In the genomic region with DNA sequence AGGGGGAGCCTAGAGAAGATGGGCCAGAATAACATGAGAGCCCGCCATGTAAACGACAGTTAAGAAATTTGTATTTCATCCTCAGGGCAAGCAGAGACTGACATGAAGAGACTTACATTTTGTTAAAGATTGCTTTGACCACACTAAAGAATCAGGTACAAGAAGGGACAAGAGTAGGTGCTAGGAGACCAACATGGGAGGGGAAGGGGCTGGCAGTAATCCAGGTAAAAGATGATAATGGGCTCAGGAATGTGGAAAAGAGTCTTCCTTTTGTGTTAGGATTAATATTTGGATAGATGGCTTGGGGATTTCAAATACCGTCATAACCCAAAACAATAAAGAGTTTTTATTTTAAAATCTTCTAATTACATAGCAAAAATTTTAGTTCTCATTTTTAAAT, we compare ENCODE assay signal across 20 cellular contexts.
"Had no signal": no experiment of that assay in that cellular context is flagged by ENCODE, and none has a peak within 500 bp of the region (broad histone marks: within the 10 kb centered on the region; RNA-seq: fewer than 3 reads in every experiment).

No MANE protein-coding gene starts in this region.

- ATAC-seq: mucosa of descending colon, T-helper 17 cell, upper lobe of right lung had no signal

- H3K4me3 ChIP-seq: cardiac muscle cell, hepatocyte, mucosa of descending colon, testis, upper lobe of right lung had no signal

- H3K27me3 Mint-ChIP-seq: activated CD4-positive, alpha-beta memory T cell treated with anti-CD3 and anti-CD28 coated beads for 36 hours; activated naive CD4-positive, alpha-beta T cell treated with anti-CD3 and anti-CD28 coated beads, Interleukin-2, amount 10 ng/mL, durations not matched to agents 7 days and 5 days; T-helper 17 cell had no signal

- DNase-seq: activated CD4-positive, alpha-beta memory T cell treated with anti-CD3 and anti-CD28 coated beads for 36 hours; activated CD4-positive, alpha-beta T cell treated with anti-CD3 and anti-CD28 coated beads for 4 hours; activated CD4-positive, CD25-positive, alpha-beta regulatory T cell; activated effector memory CD4-positive, alpha-beta T cell treated with anti-CD3 and anti-CD28 coated beads, Interleukin-2, amount 50 U/mL, for 16 hours; activated naive CD4-positive, alpha-beta T cell treated with anti-CD3 and anti-CD28 coated beads, Interleukin-2, amount 10 ng/mL, durations not matched to agents 7 days and 5 days; amygdala; cortex of kidney; erythroblast; foreskin fibroblast; mucosa of descending colon; retina; stimulated activated CD4-positive, alpha-beta T cell treated with anti-CD3 and anti-CD28 coated beads, Interleukin-4, amount 100 ng/mL, for 1 hour; stimulated activated naive CD4-positive, alpha-beta T cell; SW 1271; T-helper 17 cell; testis; upper lobe of right lung had no signal

- H3K9me3 Mint-ChIP-seq: activated naive CD4-positive, alpha-beta T cell treated with anti-CD3 and anti-CD28 coated beads, Interleukin-2, amount 10 ng/mL, durations not matched to agents 7 days and 5 days had no signal

- H3K27me3 ChIP-seq: cardiac muscle cell, hepatocyte, testis, upper lobe of right lung had no signal

- H3K27ac ChIP-seq: cardiac muscle cell, hepatocyte, testis, upper lobe of right lung had no signal

- H3K4me2 ChIP-seq: hepatocyte had no signal

- H3K4me1 ChIP-seq: testis, upper lobe of right lung had no signal

- H3K79me2 ChIP-seq: hepatocyte had no signal

- H3K27ac Mint-ChIP-seq: activated CD4-positive, alpha-beta memory T cell treated with anti-CD3 and anti-CD28 coated beads for 36 hours; activated naive CD4-positive, alpha-beta T cell treated with anti-CD3 and anti-CD28 coated beads, Interleukin-2, amount 10 ng/mL, durations not matched to agents 7 days and 5 days; memory B cell; T-helper 17 cell had no signal

- H3K36me3 Mint-ChIP-seq: activated CD4-positive, alpha-beta memory T cell treated with anti-CD3 and anti-CD28 coated beads for 36 hours; activated naive CD4-positive, alpha-beta T cell treated with anti-CD3 and anti-CD28 coated beads, Interleukin-2, amount 10 ng/mL, durations not matched to agents 7 days and 5 days; memory B cell had no signal

- H3K4me1 Mint-ChIP-seq: activated naive CD4-positive, alpha-beta T cell treated with anti-CD3 and anti-CD28 coated beads, Interleukin-2, amount 10 ng/mL, durations not matched to agents 7 days and 5 days; memory B cell; T-helper 17 cell had no signal

- H3K4me3 Mint-ChIP-seq: activated CD4-positive, alpha-beta memory T cell treated with anti-CD3 and anti-CD28 coated beads for 36 hours; activated naive CD4-positive, alpha-beta T cell treated with anti-CD3 and anti-CD28 coated beads, Interleukin-2, amount 10 ng/mL, durations not matched to agents 7 days and 5 days; memory B cell; T-helper 17 cell had no signal

- H2AFZ ChIP-seq: hepatocyte had no signal

- H3K9me3 ChIP-seq: mucosa of descending colon, testis, upper lobe of right lung had no signal
